In the genomic region with DNA sequence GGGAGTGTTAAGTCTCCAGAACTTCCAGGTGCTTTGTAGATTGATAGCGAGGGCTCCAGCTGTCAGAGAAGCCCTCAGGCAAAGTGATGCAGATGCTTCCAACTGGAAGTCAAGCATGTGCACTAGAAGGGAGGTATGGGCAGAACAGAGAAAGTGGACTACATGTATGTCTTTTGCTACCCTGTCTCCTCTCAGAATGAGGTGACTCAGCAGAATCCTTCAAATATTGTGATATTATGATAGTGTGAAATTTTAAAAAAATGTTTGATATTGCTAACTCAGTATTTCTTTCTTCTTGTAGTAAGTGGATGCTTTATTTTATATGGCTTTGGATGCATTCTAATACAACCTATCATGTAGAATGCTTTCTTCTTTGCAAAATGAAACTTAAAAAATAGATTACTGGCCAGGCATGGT, we compare ENCODE assay signal across 22 cellular contexts.
"Had no signal": no experiment of that assay in that cellular context is flagged by ENCODE, and none has a peak within 500 bp of the region (broad histone marks: within the 10 kb centered on the region; RNA-seq: fewer than 3 reads in every experiment).

No MANE protein-coding gene starts in this region.

- H3K9me3 ChIP-seq: colonic mucosa, gastrocnemius medialis, heart right ventricle, mucosa of descending colon, right atrium auricular region, tibial artery, upper lobe of right lung, vagina had no signal

- H3K4me1 Mint-ChIP-seq: neural crest cell had no signal

- H3K27me3 ChIP-seq: colonic mucosa, gastrocnemius medialis, heart right ventricle, right atrium auricular region, tibial artery, upper lobe of right lung, vagina had no signal

- DNase-seq: colonic mucosa; dorsolateral prefrontal cortex; effector CD8-positive, alpha-beta T cell; gastrocnemius medialis; heart right ventricle; hypothalamus; islet precursor cell; mammary epithelial cell; mucosa of descending colon; natural killer cell; posterior cingulate gyrus; stimulated activated CD4-positive, alpha-beta T cell treated with anti-CD3 and anti-CD28 coated beads, Interleukin-4, amount 100 ng/mL, for 1 hour; stimulated activated CD8-positive, alpha-beta memory T cell treated with anti-CD3 and anti-CD28 coated beads, Interleukin-4, amount 100 ng/mL, for 48 hours; tibial artery; upper lobe of right lung had no signal

- H3K36me3 Mint-ChIP-seq: natural killer cell; stimulated activated effector memory CD8-positive, alpha-beta T cell treated with anti-CD3 and anti-CD28 coated beads, Interleukin-12 subunit alpha, Interleukin-12 subunit beta, amount 100 ng/mL, for 72 hours had no signal

- ATAC-seq: gastrocnemius medialis; heart right ventricle; left lobe of liver; mucosa of descending colon; natural killer cell; stimulated activated effector memory CD8-positive, alpha-beta T cell treated with anti-CD3 and anti-CD28 coated beads, Interleukin-12 subunit alpha, Interleukin-12 subunit beta, amount 100 ng/mL, for 72 hours; upper lobe of right lung had no signal

- H3K9me3 Mint-ChIP-seq: natural killer cell; stimulated activated effector memory CD8-positive, alpha-beta T cell treated with anti-CD3 and anti-CD28 coated beads, Interleukin-12 subunit alpha, Interleukin-12 subunit beta, amount 100 ng/mL, for 72 hours had no signal

- H3K4me3 ChIP-seq: colonic mucosa, dorsolateral prefrontal cortex, gastrocnemius medialis, heart right ventricle, mucosa of descending colon, right atrium auricular region, smooth muscle cell, tibial artery, upper lobe of right lung, vagina had no signal

- H3K4me1 ChIP-seq: colonic mucosa, heart right ventricle, right atrium auricular region, upper lobe of right lung, vagina had no signal

- H3K4me2 ChIP-seq: smooth muscle cell had no signal

- H3K27ac ChIP-seq: colonic mucosa, dorsolateral prefrontal cortex, gastrocnemius medialis, heart right ventricle, right atrium auricular region, tibial artery, upper lobe of right lung, vagina had no signal

- H3K36me3 ChIP-seq: colonic mucosa, gastrocnemius medialis, heart right ventricle, right atrium auricular region, tibial artery, upper lobe of right lung, vagina had no signal

- H3K4me3 Mint-ChIP-seq: natural killer cell; neural crest cell; stimulated activated effector memory CD8-positive, alpha-beta T cell treated with anti-CD3 and anti-CD28 coated beads, Interleukin-12 subunit alpha, Interleukin-12 subunit beta, amount 100 ng/mL, for 72 hours; stimulated activated naive CD8-positive, alpha-beta T cell treated with anti-CD3 and anti-CD28 coated beads, Interleukin-15, Interleukin-2, amounts not matched to agents 100 ng/mL and 50 ng/mL, for 24 hours had no signal

- H3K27ac Mint-ChIP-seq: natural killer cell; stimulated activated effector memory CD8-positive, alpha-beta T cell treated with anti-CD3 and anti-CD28 coated beads, Interleukin-12 subunit alpha, Interleukin-12 subunit beta, amount 100 ng/mL, for 72 hours; stimulated activated naive CD8-positive, alpha-beta T cell treated with anti-CD3 and anti-CD28 coated beads, Interleukin-15, Interleukin-2, amounts not matched to agents 100 ng/mL and 50 ng/mL, for 24 hours had no signal
